17 cellular contexts compared by ENCODE assay signal in the genomic region with DNA sequence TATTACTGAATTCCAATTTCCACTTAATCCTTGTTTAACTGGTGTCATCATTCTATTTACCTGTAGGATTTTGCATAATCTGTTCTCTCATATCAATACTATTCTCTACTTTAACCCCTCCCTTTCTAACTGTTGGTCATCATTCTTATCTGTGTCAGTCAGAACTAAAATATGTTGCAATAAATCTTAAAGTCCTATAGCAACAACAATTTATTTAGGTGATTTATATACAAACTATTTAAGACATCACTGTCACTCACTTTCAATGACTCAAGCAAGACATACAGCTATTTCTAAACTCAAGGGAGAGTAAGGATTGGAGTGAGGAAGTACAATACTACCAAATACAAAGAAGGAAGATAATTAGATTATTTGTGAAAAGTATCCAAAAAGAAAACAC.
A peak's percentile ranks its signal among the peaks of the same experiment; 100 is the strongest.
DNase-seq lines count a peak whose midpoint lies in the region; ATAC-seq, FAIRE-seq and TF ChIP-seq lines count a peak whose summit lies in the region.
"Had no signal": no experiment of that assay in that cellular context is flagged by ENCODE, and none has a peak within 500 bp of the region (broad histone marks: within the 10 kb centered on the region; RNA-seq: fewer than 3 reads in every experiment).

No MANE protein-coding gene starts in this region.

- H3K9ac ChIP-seq in PC-3 (ENCODE audit: low read length): no peak overlapping the region
- H3K9ac ChIP-seq in K562 (ENCODE audit: insufficient read depth in 1 of 2, low read depth in 2 of 2, low read length in 2 of 2): no peak overlapping the region
- H3K9ac ChIP-seq: BLaER1 treated with 17β-estradiol and CSF1 and Interleukin-3, amounts not matched to agents 10 nM and 100 nM had no signal

- peak; percentile 77 for ATAC-seq in PC-3
- no peak for ATAC-seq in K562
- peak; percentile 77 for ATAC-seq in foreskin keratinocyte
- ATAC-seq in GM19023 (IDR thresholded peaks at IDR 0.05; ENCODE audit: unreplicated experiment): no peak
- ATAC-seq in HG03432 (IDR thresholded peaks at IDR 0.05; ENCODE audit: unreplicated experiment): no peak

- H2AFZ ChIP-seq in PC-3 (ENCODE audit: low read length) (no peak overlapping the region), K562 (ENCODE audit: low read depth, low read length) (no peak overlapping the region)

- H3K27ac ChIP-seq in PC-3 (ENCODE audit: low read length) (no peak overlapping the region), K562 (ENCODE audit: extremely low read depth, low read depth, low read length) (no peak overlapping the region), foreskin keratinocyte (no peak overlapping the region)
- H3K27ac ChIP-seq: BLaER1 treated with 17β-estradiol and CSF1 and Interleukin-3, amounts not matched to agents 10 nM and 100 nM had no signal

- H4K20me1 ChIP-seq in PC-3 (ENCODE audit: low read length) (no peaks in the 10 kb centered on the region), K562 (replicated peaks; ENCODE audit: control insufficient read depth, insufficient read depth, low read length) (no peaks in the 10 kb centered on the region)
- H4K20me1 ChIP-seq: BLaER1 treated with 17β-estradiol and CSF1 and Interleukin-3, amounts not matched to agents 10 nM and 100 nM had no signal

- FAIRE-seq in K562 (lab: Jason Lieb, UNC): no peak
- FAIRE-seq: GM12891, GM19239 had no signal

- no peaks in the 10 kb centered on the region for H3K9me3 ChIP-seq in PC-3 (ENCODE audit: low read length)
- H3K9me3 ChIP-seq in K562 (replicated peaks; ENCODE audit: control insufficient read depth, insufficient read depth, low read depth, low read length): no peaks in the 10 kb centered on the region
- H3K9me3 ChIP-seq: BLaER1 treated with 17β-estradiol and CSF1 and Interleukin-3, amounts not matched to agents 10 nM and 100 nM; HAP-1 had no signal

- H3K79me2 ChIP-seq in PC-3 (ENCODE audit: low read length) (no peaks in the 10 kb centered on the region), K562 (ENCODE audit: control insufficient read depth, insufficient read depth, low read length) (no peaks in the 10 kb centered on the region)

- DNase-seq in HEK293T (ENCODE audit: extremely low spot score) (no peak), PC-3 (peak; percentile 65), K562 (ENCODE audit: extremely low read depth in 1 of 4, low spot score in 3 of 4) (no peak), foreskin keratinocyte (peak; percentile 54 to 84), mucosa of gallbladder (ENCODE audit: low spot score) (no peak)
- DNase-seq: ACHN; CD4-positive, CD25-positive, alpha-beta regulatory T cell; GOT3; HFFc6; IMR-90; KG1 had no signal

- no peaks in the 10 kb centered on the region for H3K9me1 ChIP-seq in K562 (ENCODE audit: control insufficient read depth, insufficient read depth, low read length)

- BruUV-seq in PC-3 (replicated peaks; lab: Mats Ljungman, UMichigan) (no TSS peak), K562 (replicated peaks; lab: Mats Ljungman, UMichigan) (no TSS peak)

- no peak for TF ChIP-seq RAD21 in K562 (CRISPR knock-in tag; conservative IDR thresholded peaks at IDR 0.05 in 1 of 2, IDR thresholded peaks at IDR 0.05 in 1 of 2)

- in situ Hi-C loops in K562 (cut with MboI): no loop called here

- no peaks in the 10 kb centered on the region for H3K36me3 ChIP-seq in PC-3 (ENCODE audit: low read depth, low read length)
- no peaks in the 10 kb centered on the region for H3K36me3 ChIP-seq in K562 (ENCODE audit: control insufficient read depth, insufficient read depth, low read length)
- H3K36me3 ChIP-seq: BLaER1 treated with 17β-estradiol and CSF1 and Interleukin-3, amounts not matched to agents 10 nM and 100 nM; HAP-1 had no signal

- H3K4me1 ChIP-seq in PC-3 (ENCODE audit: insufficient read depth, low read length) (peaks cover 13% of the 10 kb centered on the region), K562 (replicated peaks in 1 of 2; ENCODE audit: control insufficient read depth in 2 of 2, insufficient read depth in 2 of 2, low read length in 2 of 2) (no peaks in the 10 kb centered on the region), foreskin keratinocyte (peaks cover 5% of the 10 kb centered on the region)
- H3K4me1 ChIP-seq: BLaER1 treated with 17β-estradiol and CSF1 and Interleukin-3, amounts not matched to agents 10 nM and 100 nM; HAP-1 had no signal

- no peaks in the 10 kb centered on the region for H3K9me2 ChIP-seq in PC-3 (replicated peaks; ENCODE audit: low read length)

- no peak for TF ChIP-seq POLR2A in K562 (conservative IDR thresholded peaks at IDR 0.05)

- POLR2A ChIA-PET in HEK293T (lab: Yijun Ruan, JAX) (no interaction called here), PC-3 (lab: Charles Lee; ENCODE audit: unreplicated experiment) (no interaction called here), K562 (lab: Yijun Ruan, JAX) (no interaction called here)

- H3K27me3 ChIP-seq in PC-3 (ENCODE audit: low read length) (no peaks in the 10 kb centered on the region), K562 (ENCODE audit: control insufficient read depth in 2 of 2, insufficient read depth in 2 of 2, low read length in 2 of 2) (no peaks in the 10 kb centered on the region), foreskin keratinocyte (no peaks in the 10 kb centered on the region)
- H3K27me3 ChIP-seq: BLaER1 treated with 17β-estradiol and CSF1 and Interleukin-3, amounts not matched to agents 10 nM and 100 nM had no signal

- H3K4me3 ChIP-seq in PC-3 (ENCODE audit: low read length) (no peak overlapping the region), K562 (no peak overlapping the region)
- H3K4me3 ChIP-seq: BLaER1 treated with 17β-estradiol and CSF1 and Interleukin-3, amounts not matched to agents 10 nM and 100 nM; HAP-1 had no signal

- TF ChIP-seq CTCF in PC-3 (conservative IDR thresholded peaks at IDR 0.05; ENCODE audit: low read depth, low read length): no peak
- TF ChIP-seq CTCF in K562 (IDR thresholded peaks at IDR 0.05 in 2 of 3, conservative IDR thresholded peaks at IDR 0.05 in 1 of 3; ENCODE audit: insufficient read depth in 2 of 3, low read depth in 1 of 3, low read length in 3 of 3): no peak
- no peak for TF ChIP-seq CTCF in foreskin keratinocyte (conservative IDR thresholded peaks at IDR 0.05)

- no peak for TF ChIP-seq EP300 in K562 (IDR thresholded peaks at IDR 0.05; ENCODE audit: low read length)

- CTCF ChIA-PET in HEK293T (lab: Yijun Ruan, JAX) (no interaction called here), PC-3 (lab: Charles Lee) (no interaction called here), K562 (lab: Yijun Ruan, JAX; ENCODE audit: low intra/inter-chr PET ratio) (no interaction called here)

- H3F3A ChIP-seq in PC-3 (ENCODE audit: low read length, unreplicated experiment): no peaks in the 10 kb centered on the region

- intact Hi-C loops in PC-3 (cut with micrococcal nuclease): no loop called here
- intact Hi-C loops in K562 (cut with micrococcal nuclease): no loop called here

- H3K4me2 ChIP-seq in PC-3 (ENCODE audit: low read length) (0 out of 2 replicates have a peak overlapping the region, but pooled peaks have one; percentile 23), K562 (ENCODE audit: insufficient read depth, low read length) (no peak overlapping the region)
- H3K4me2 ChIP-seq: BLaER1 treated with 17β-estradiol and CSF1 and Interleukin-3, amounts not matched to agents 10 nM and 100 nM had no signal

TF ChIP-seq in HEK293T, 16 proteins besides CTCF, POLR2A, EP300 and RAD21:
- TF ChIP-seq ARNT (IDR thresholded peaks at IDR 0.05) (no peak), FOXM1 (IDR thresholded peaks at IDR 0.05; ENCODE audit: borderline replicate concordance) (no peak), HDGF (IDR thresholded peaks at IDR 0.05; ENCODE audit: borderline replicate concordance) (no peak)
- TF ChIP-seq, protein P1, sequence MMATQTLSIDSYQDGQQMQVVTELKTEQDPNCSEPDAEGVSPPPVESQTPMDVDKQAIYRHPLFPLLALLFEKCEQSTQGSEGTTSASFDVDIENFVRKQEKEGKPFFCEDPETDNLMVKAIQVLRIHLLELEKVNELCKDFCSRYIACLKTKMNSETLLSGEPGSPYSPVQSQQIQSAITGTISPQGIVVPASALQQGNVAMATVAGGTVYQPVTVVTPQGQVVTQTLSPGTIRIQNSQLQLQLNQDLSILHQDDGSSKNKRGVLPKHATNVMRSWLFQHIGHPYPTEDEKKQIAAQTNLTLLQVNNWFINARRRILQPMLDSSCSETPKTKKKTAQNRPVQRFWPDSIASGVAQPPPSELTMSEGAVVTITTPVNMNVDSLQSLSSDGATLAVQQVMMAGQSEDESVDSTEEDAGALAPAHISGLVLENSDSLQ (IDR thresholded peaks at IDR 0.05): peak; percentile 58

TF ChIP-seq in K562, 482 proteins besides CTCF, POLR2A, EP300 and RAD21:
- TF ChIP-seq BHLHE40 (IDR thresholded peaks at IDR 0.05; ENCODE audit: low read length): no peak
- peak; percentile 20 for TF ChIP-seq MEIS2 (IDR thresholded peaks at IDR 0.05; ENCODE audit: partially characterized antibody)
- TF ChIP-seq ZC3H11A (IDR thresholded peaks at IDR 0.05; ENCODE audit: low read depth, low read length): no peak
- TF ChIP-seq, protein P2, sequence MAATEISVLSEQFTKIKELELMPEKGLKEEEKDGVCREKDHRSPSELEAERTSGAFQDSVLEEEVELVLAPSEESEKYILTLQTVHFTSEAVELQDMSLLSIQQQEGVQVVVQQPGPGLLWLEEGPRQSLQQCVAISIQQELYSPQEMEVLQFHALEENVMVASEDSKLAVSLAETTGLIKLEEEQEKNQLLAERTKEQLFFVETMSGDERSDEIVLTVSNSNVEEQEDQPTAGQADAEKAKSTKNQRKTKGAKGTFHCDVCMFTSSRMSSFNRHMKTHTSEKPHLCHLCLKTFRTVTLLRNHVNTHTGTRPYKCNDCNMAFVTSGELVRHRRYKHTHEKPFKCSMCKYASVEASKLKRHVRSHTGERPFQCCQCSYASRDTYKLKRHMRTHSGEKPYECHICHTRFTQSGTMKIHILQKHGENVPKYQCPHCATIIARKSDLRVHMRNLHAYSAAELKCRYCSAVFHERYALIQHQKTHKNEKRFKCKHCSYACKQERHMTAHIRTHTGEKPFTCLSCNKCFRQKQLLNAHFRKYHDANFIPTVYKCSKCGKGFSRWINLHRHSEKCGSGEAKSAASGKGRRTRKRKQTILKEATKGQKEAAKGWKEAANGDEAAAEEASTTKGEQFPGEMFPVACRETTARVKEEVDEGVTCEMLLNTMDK (IDR thresholded peaks at IDR 0.05; ENCODE audit: borderline replicate concordance, insufficient read depth, low read depth, low read length, poor library complexity, severe bottlenecking): no peak
- TF ChIP-seq, protein P1 (IDR thresholded peaks at IDR 0.05): peak; percentile 35; the same call in 1 of the 2 replicates
TF ChIP-seq in K562: peak in this region for 2.

Comparison
In these comparisons a context has a peak if more than half of its experiments do, and no peak if none do; other contexts are left out.
1. DNase-seq: peak in PC-3 (single experiment) and foreskin keratinocyte (2 of 2); none in HEK293T (single experiment), K562 (0 of 4) and mucosa of gallbladder (single experiment).
2. ATAC-seq: peak in PC-3 (single experiment) and foreskin keratinocyte (single experiment); none in K562 (single experiment), GM19023 (single experiment) and HG03432 (single experiment).